ENCODE assay signal across 8 cellular contexts in genomic region chr5:126544087-126544740, GRCh38. TPM values are rescaled to one million over a fixed set of nuclear protein-coding genes. Genes with fewer than 3 reads are reported as not detected.
DNase-seq lines count a peak whose midpoint lies in the region; ATAC-seq and TF ChIP-seq lines count a peak whose summit lies in the region.

No MANE protein-coding gene starts in this region.

- H3K9me3 Mint-ChIP-seq in CD8-positive, alpha-beta T cell, result no peaks in the 10 kb centered on the region

- no peaks in the 10 kb centered on the region for H3K27me3 Mint-ChIP-seq in CD8-positive, alpha-beta T cell (ENCODE audit: low read depth)

- intact Hi-C loops in CD8-positive, alpha-beta T cell (cut with DNase I, micrococcal nuclease), result loop anchor here in 1 of 2 experiments (5.0 kb wide), 1 partner anchor 263 kb away; no protein-coding TSS in a partner anchor

- H3K9me3 ChIP-seq in CD8-positive, alpha-beta T cell (ENCODE audit: low read length), result no peaks in the 10 kb centered on the region

- peak; percentile 34 for TF ChIP-seq CTCF in CD8-positive, alpha-beta T cell (IDR thresholded peaks at IDR 0.05)

- DNase-seq in CD8-positive, alpha-beta T cell, result peak in 3 of 7 experiments; percentile 17 to 36 (median 22)
- DNase-seq in NCI-H226 (peak; percentile 34), islet precursor cell (peak; percentile 66), putamen (ENCODE audit: low spot score) (no peak), OCI-M2 (lab: John Stamatoyannopoulos, UW; ENCODE audit: unreplicated experiment) (no peak)
- DNase-seq in activated naive CD4-positive, alpha-beta T cell treated with Interleukin-2 at 50 U/mL for 16 hours, result peak; percentile 17

- ATAC-seq in CD8-positive, alpha-beta T cell, result no peak
- peak; percentile 63 for ATAC-seq in GM18517 (IDR thresholded peaks at IDR 0.05; ENCODE audit: unreplicated experiment)
- ATAC-seq in HG02870 (IDR thresholded peaks at IDR 0.05; ENCODE audit: unreplicated experiment), result peak; percentile 83

- H3K27me3 ChIP-seq in CD8-positive, alpha-beta T cell (ENCODE audit: insufficient read depth, low read length), result no peaks in the 10 kb centered on the region

- H3K4me3 Mint-ChIP-seq in CD8-positive, alpha-beta T cell, result no peak overlapping the region

- H3K27ac Mint-ChIP-seq in CD8-positive, alpha-beta T cell, result no peak overlapping the region

- CTCF ChIA-PET in CD8-positive, alpha-beta T cell (lab: Charles Lee), result interaction anchor here (1.1 to 14.6 kb wide), 8 partner anchors 10 to 205 kb away, joined by 3 to 264 read pairs (median 4); no protein-coding TSS in a partner anchor

- H3K4me3 ChIP-seq in CD8-positive, alpha-beta T cell (ENCODE audit: low read depth, low read length), result no peak overlapping the region

- H3K4me1 ChIP-seq in CD8-positive, alpha-beta T cell (ENCODE audit: insufficient read depth, low read length), result no peaks in the 10 kb centered on the region

- no peak overlapping the region for H3K27ac ChIP-seq in CD8-positive, alpha-beta T cell (ENCODE audit: low read depth, low read length)

- H3K36me3 ChIP-seq in CD8-positive, alpha-beta T cell (ENCODE audit: insufficient read depth, low read length), result no peaks in the 10 kb centered on the region

- POLR2A ChIA-PET in CD8-positive, alpha-beta T cell (lab: Charles Lee), result interaction anchor here (0.8 kb wide), 1 partner anchor 11 kb away, joined by 3 read pairs; no protein-coding TSS in a partner anchor

- H3K4me1 Mint-ChIP-seq in CD8-positive, alpha-beta T cell (ENCODE audit: low read depth), result no peaks in the 10 kb centered on the region

- no peaks in the 10 kb centered on the region for H3K36me3 Mint-ChIP-seq in CD8-positive, alpha-beta T cell

RNA-seq across cellular contexts. Expression of gene ALDH7A1, which starts 50.8 kb away (rescaled TPM):
- 1 to 10 TPM; 1.1 to 1.2 TPM for total RNA-seq in CD8-positive, alpha-beta T cell

RNA-seq across cellular contexts. Expression of gene PHAX, which starts 56.5 kb away (rescaled TPM):
- total RNA-seq in CD8-positive, alpha-beta T cell, result 10 to 100 TPM; 29.4 to 32.8 TPM

Comparison
In these comparisons a context has a peak if more than half of its experiments do, and no peak if none do; other contexts are left out.
1. DNase-seq: peak in NCI-H226 (single experiment), activated naive CD4-positive, alpha-beta T cell treated with Interleukin-2 at 50 U/mL for 16 hours (single experiment) and islet precursor cell (single experiment); none in putamen (single experiment) and OCI-M2 (single experiment).